Comparison of ENCODE assay signal across 8 cellular contexts in genomic region chr17:82035956-82036633, GRCh38. TPM values are rescaled to one million over a fixed set of nuclear protein-coding genes. Genes with fewer than 3 reads are reported as not detected.
DNase-seq lines count a peak whose midpoint lies in the region; ATAC-seq and TF ChIP-seq lines count a peak whose summit lies in the region.

No MANE protein-coding gene starts in this region.

- ATAC-seq in natural killer cell, result no peak
- no peak for ATAC-seq in GM21576 (IDR thresholded peaks at IDR 0.05; ENCODE audit: unreplicated experiment)

- in situ Hi-C loops in GM13977 (cut with MboI; ENCODE audit: low pct_unique_long_range_greater_than_20kb, low sequenced_read_pairs, unreplicated experiment), result loop anchor here (10.0 kb wide), 1 partner anchor 129 kb away; no protein-coding TSS in a partner anchor

- H3K4me1 Mint-ChIP-seq in natural killer cell, result peaks cover 7 to 22% of the 10 kb centered on the region in 2 donors

- H3K4me3 ChIP-seq in AG10803 (ENCODE audit: low read length), result peak overlapping the region; percentile 73
- no peak overlapping the region for H3K4me3 ChIP-seq in KMS-11 (IDR thresholded peaks at IDR 0.05; ENCODE audit: insufficient read depth, low read depth, low read length)
- H3K4me3 ChIP-seq in cardiac fibroblast (replicated peaks in 1 of 2; ENCODE audit: low read depth in 2 of 2, low read length in 2 of 2), result peak overlapping the region; percentile 65 to 74

- H3K4me2 ChIP-seq in KMS-11, result peak overlapping the region; percentile 88

- no peak overlapping the region for H3K27ac ChIP-seq in KMS-11

- no peaks in the 10 kb centered on the region for H3K36me3 Mint-ChIP-seq in natural killer cell

- H2AFZ ChIP-seq in KMS-11 (ENCODE audit: low read depth), result no peak overlapping the region

- no peaks in the 10 kb centered on the region; the same call in 1 of the 2 replicates for H3K79me2 ChIP-seq in KMS-11 (ENCODE audit: insufficient read depth, low read depth)

- H3K9me3 Mint-ChIP-seq in natural killer cell, result no peaks in the 10 kb centered on the region

- intact Hi-C loops in natural killer cell (cut with micrococcal nuclease), result loop anchor here (5.0 kb wide), 1 partner anchor 74 kb away; the partner anchor contains the start of gene NOTUM

- H3K27me3 Mint-ChIP-seq in natural killer cell (ENCODE audit: low read depth in 2 of 2), result no peaks in the 10 kb centered on the region

- no peaks in the 10 kb centered on the region for H3K27me3 ChIP-seq in KMS-11 (ENCODE audit: insufficient read depth, low read depth)

- H3K4me1 ChIP-seq in KMS-11 (ENCODE audit: low read depth, poor library complexity, severe bottlenecking), result peaks cover 14% of the 10 kb centered on the region

- H3K36me3 ChIP-seq in KMS-11 (ENCODE audit: insufficient read depth), result no peaks in the 10 kb centered on the region

- H3K9ac ChIP-seq in KMS-11, result no peak overlapping the region

- peak overlapping the region; percentile 94 for H3K4me3 Mint-ChIP-seq in natural killer cell

- no peak for DNase-seq in AG10803 (ENCODE audit: low read depth)
- no peak for DNase-seq in cardiac fibroblast (ENCODE audit: low read depth in 2 of 2)
- DNase-seq in natural killer cell, result no peak
- no peak for DNase-seq in NCI-H1417 treated with DMSO at 0.1 percent for 48 hours (lab: John Stamatoyannopoulos, UW)
- no peak for DNase-seq in GM13977 (ENCODE audit: low spot score)
- no peak for DNase-seq in NCI-H524 (lab: John Stamatoyannopoulos, UW)

- TF ChIP-seq CTCF in AG10803 (conservative IDR thresholded peaks at IDR 0.05; ENCODE audit: low read length) (no peak), KMS-11 (conservative IDR thresholded peaks at IDR 0.05; ENCODE audit: low read depth, low read length) (no peak), cardiac fibroblast (IDR thresholded peaks at IDR 0.05; ENCODE audit: low read depth, low read length) (no peak), natural killer cell (IDR thresholded peaks at IDR 0.05) (no peak), GM13977 (IDR thresholded peaks at IDR 0.05; ENCODE audit: extremely low read depth, insufficient read depth, missing control alignments) (no peak)

- no peaks in the 10 kb centered on the region for H4K20me1 ChIP-seq in KMS-11 (ENCODE audit: insufficient read depth)

- H3K27ac Mint-ChIP-seq in natural killer cell, result no peak overlapping the region

RNA-seq across cellular contexts. Expression of gene DCXR, which starts 1.4 kb away (rescaled TPM):
- 100 to 1,000 TPM in 2 of 3 donors, 10 to 100 TPM in 1; 93.9 to 171 (median 145) TPM for total RNA-seq in natural killer cell

RNA-seq across cellular contexts. Expression of gene RAC3, which starts 4.6 kb away (rescaled TPM):
- 1 to 10 TPM in 2 of 3 donors, under 1 TPM in 1; 0.61 to 2.2 (median 2.1) TPM for total RNA-seq in natural killer cell

RNA-seq across cellular contexts. Expression of gene LRRC45, which starts 13.0 kb away (rescaled TPM):
- 10 to 100 TPM; 15.9 to 21.6 (median 16.8) TPM for total RNA-seq in natural killer cell

RNA-seq across cellular contexts. Expression of gene CENPX, which starts 13.4 kb away (rescaled TPM):
- total RNA-seq in natural killer cell, result 10 to 100 TPM; 22.8 to 29.6 (median 27.0) TPM

RNA-seq across cellular contexts. Expression of gene RFNG, which starts 15.5 kb away (rescaled TPM):
- total RNA-seq in natural killer cell, result 10 to 100 TPM; 22.7 to 26.7 (median 23.2) TPM
